6 cellular contexts compared by ENCODE assay signal in the genomic region with DNA sequence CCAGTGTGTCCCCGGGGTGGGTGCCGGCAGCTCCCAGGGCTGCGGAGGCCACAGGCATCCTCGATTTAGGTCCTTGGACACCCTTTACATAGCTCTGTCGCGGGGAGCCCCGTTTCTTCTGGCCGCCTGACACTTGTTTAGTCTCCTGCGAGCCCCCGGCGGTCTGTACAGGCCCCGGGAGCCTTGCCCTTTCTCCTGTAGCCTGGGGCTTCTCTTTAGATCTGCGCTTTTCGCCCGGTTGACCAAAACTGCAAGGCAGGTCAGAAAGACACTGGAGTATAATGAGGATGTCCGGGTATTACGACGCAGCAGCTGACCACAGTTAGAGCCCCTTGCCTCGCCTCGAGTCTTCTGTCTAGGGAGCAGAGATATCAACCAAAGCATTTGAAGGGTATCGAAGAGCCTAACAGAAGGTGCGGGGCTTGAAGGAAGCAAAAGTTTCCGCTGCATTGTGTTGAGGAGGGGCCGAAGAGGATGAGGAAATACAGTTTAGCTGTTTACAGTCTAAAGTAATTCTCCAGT. TPM values are rescaled to one million over a fixed set of nuclear protein-coding genes. Genes with fewer than 3 reads are reported as not detected.
DNase-seq lines count a peak whose midpoint lies in the region; ATAC-seq and TF ChIP-seq lines count a peak whose summit lies in the region.

No MANE protein-coding gene starts in this region.

- no peak for TF ChIP-seq CTCF in chondrocyte (IDR thresholded peaks at IDR 0.05)
- no peak for TF ChIP-seq CTCF in osteocyte (IDR thresholded peaks at IDR 0.05)

- DNase-seq in chondrocyte (ENCODE audit: low spot score) (peak; percentile 82), osteocyte (ENCODE audit: extremely low spot score, unreplicated experiment) (no peak), SIG-M5 (lab: John Stamatoyannopoulos, UW) (no peak), NCI-H345 treated with DMSO at 0.1 percent for 48 hours (lab: John Stamatoyannopoulos, UW; ENCODE audit: unreplicated experiment) (no peak)

- no peaks in the 10 kb centered on the region for H3K27me3 Mint-ChIP-seq in chondrocyte (ENCODE audit: low read depth)
- H3K27me3 Mint-ChIP-seq in osteocyte (ENCODE audit: unreplicated experiment), result no peaks in the 10 kb centered on the region

- H3K36me3 Mint-ChIP-seq in chondrocyte (ENCODE audit: low read depth) (peaks cover 6% of the 10 kb centered on the region), osteocyte (ENCODE audit: unreplicated experiment) (peaks cover 2% of the 10 kb centered on the region)

- peak overlapping the region; percentile 86 for H3K4me3 Mint-ChIP-seq in chondrocyte (ENCODE audit: unreplicated experiment)
- H3K4me3 Mint-ChIP-seq in osteocyte (ENCODE audit: unreplicated experiment), result peak overlapping the region; percentile 86

- H3K4me3 ChIP-seq in GM08714 (ENCODE audit: low read length), result peak overlapping the region; percentile 91

- H3K4me1 Mint-ChIP-seq in chondrocyte (ENCODE audit: low read depth), result peaks cover 31% of the 10 kb centered on the region
- H3K4me1 Mint-ChIP-seq in osteocyte (ENCODE audit: unreplicated experiment), result peaks cover 27% of the 10 kb centered on the region

- H3K27ac Mint-ChIP-seq in chondrocyte (ENCODE audit: unreplicated experiment) (peak overlapping the region; percentile 87), osteocyte (ENCODE audit: unreplicated experiment) (peak overlapping the region; percentile 85)

- ATAC-seq in HG03196 (IDR thresholded peaks at IDR 0.05; ENCODE audit: unreplicated experiment), result peak; percentile 26

- peaks cover 12% of the 10 kb centered on the region for H3K9me3 Mint-ChIP-seq in chondrocyte (ENCODE audit: low read depth)
- H3K9me3 Mint-ChIP-seq in osteocyte (ENCODE audit: unreplicated experiment), result no peaks in the 10 kb centered on the region

RNA-seq across cellular contexts. Expression of a gene that starts 0.4 kb away (rescaled TPM):
- total RNA-seq in chondrocyte (14.2 to 17.2 TPM (median 15.8 TPM) in 3 replicates), osteocyte (12.4 and 15.3 TPM in 2 replicates)

RNA-seq across cellular contexts. Expression of a gene that starts 0.8 kb away (rescaled TPM):
- total RNA-seq in chondrocyte (6.7 to 8.0 TPM (median 7.7 TPM) in 3 replicates), osteocyte (6.9 and 10.6 TPM in 2 replicates)

RNA-seq across cellular contexts. Expression of a gene that starts 0.8 kb away (rescaled TPM):
- total RNA-seq in chondrocyte (13.5 to 20.7 TPM (median 18.6 TPM) in 3 replicates), osteocyte (17.8 and 24.4 TPM in 2 replicates)

RNA-seq across cellular contexts. Expression of a gene that starts 45.1 kb away (rescaled TPM):
- total RNA-seq in chondrocyte (36.9 to 51.7 TPM (median 44.2 TPM) in 3 replicates), osteocyte (58.6 and 65.1 TPM in 2 replicates)

RNA-seq across cellular contexts. Expression of a gene that starts 49.2 kb away (rescaled TPM):
- total RNA-seq in chondrocyte (3.5 to 5.1 TPM (median 3.6 TPM) in 3 replicates), osteocyte (1.9 and 2.2 TPM in 2 replicates)
